In the genomic region with DNA sequence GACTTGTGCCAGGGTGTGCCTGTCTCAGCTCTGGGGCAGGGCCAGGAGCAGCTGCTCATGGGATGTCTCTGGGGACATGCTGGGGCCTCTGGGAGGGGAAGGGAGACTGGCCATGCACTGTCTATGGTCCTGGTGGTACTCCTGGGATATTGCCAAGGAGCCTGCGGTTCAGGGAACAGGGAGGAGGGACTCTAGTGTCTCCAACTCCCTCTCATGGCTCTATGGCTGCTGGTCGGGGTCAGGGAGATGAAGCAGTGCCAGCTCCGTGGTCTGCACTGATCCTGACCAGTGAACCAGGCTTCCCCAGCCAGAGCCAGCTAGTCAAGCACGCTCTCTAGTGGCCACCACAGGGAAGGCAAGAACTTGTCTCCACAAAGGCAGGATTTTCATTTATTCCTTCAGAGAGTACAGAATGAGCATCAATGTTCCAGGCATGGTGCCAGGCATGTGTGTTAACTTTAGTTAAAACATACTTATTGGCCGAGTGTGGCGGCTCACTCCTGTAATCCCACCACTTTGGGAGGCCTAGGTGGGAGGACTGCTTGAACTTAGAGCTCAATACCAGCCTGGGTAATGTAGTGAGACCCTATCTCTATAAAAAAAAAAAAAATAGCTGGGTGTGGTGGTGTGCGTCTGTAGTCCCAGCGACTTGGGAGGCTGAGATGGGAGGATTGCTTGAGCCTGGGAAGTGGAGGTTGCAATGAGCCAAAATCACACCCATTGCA, we compare ENCODE assay signal across 1 cellular context.
TF ChIP-seq lines count a peak whose summit lies in the region.

No MANE protein-coding gene starts in this region.

TF ChIP-seq in K562, 482 proteins besides CTCF, POLR2A, EP300 and RAD21 (continued from another document):
- TF ChIP-seq ZBTB8A (IDR thresholded peaks at IDR 0.05; ENCODE audit: partially characterized antibody) (no peak), NR4A1 (CRISPR knock-in tag; IDR thresholded peaks at IDR 0.05) (no peak), NR4A1 (tag; IDR thresholded peaks at IDR 0.05) (no peak), SNRNP70 (optimal IDR thresholded peaks at IDR 0.05; ENCODE audit: low read depth, low read length) (no peak), CSDE1 (IDR thresholded peaks at IDR 0.05) (no peak), FOXA1 (IDR thresholded peaks at IDR 0.05; ENCODE audit: borderline replicate concordance) (no peak), ESRRA (IDR thresholded peaks at IDR 0.05; ENCODE audit: borderline replicate concordance, low read depth) (peak; percentile 40; the same call in 1 of the 2 replicates), NFE2L1 (tag; IDR thresholded peaks at IDR 0.05; ENCODE audit: borderline replicate concordance, low read depth) (no peak), THRAP3 (IDR thresholded peaks at IDR 0.05; ENCODE audit: borderline replicate concordance) (no peak), PHF20 (IDR thresholded peaks at IDR 0.05; ENCODE audit: partially characterized antibody) (no peak)
- TF ChIP-seq, protein P1, sequence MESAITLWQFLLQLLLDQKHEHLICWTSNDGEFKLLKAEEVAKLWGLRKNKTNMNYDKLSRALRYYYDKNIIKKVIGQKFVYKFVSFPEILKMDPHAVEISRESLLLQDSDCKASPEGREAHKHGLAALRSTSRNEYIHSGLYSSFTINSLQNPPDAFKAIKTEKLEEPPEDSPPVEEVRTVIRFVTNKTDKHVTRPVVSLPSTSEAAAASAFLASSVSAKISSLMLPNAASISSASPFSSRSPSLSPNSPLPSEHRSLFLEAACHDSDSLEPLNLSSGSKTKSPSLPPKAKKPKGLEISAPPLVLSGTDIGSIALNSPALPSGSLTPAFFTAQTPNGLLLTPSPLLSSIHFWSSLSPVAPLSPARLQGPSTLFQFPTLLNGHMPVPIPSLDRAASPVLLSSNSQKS (CRISPR knock-in tag; IDR thresholded peaks at IDR 0.05), result no peak
